ENCODE assay signal across 1 cellular context in the genomic region with DNA sequence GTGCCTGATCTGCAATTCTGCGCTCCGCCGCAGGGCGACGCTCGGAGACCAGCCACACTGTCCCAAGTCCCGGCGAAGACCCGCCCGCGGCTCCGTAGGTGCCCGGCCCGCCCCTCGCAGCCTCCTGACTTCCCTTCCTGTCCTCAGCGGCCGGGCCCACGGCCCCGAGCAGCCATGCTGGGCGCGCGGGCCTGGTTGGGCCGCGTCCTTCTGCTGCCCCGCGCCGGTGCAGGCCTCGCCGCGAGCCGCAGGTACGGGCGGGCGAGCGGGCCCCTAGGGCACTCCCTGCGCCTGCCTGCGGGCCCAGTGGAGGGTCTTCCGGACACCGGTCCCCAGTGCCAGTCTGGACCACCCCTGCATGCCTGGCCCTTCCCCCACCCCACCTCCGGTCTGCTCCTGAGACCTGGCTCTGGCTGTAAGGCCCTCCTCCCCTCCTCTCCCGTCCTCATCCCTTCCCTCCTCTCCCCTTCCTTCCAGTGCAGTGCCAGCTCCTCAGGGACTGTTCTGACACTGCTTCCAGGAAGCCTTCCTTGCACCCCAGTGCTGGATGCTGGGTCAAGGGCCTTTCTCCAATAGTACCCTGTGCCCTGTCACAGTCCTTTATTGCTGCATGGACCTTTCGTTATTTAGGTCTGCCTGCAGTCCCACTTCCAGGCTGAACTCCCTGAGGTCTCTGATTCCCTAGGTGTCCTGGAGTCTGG.
TF ChIP-seq lines count a peak whose summit lies in the region.

A gene (plus strand): TSS at position 140 of the 701 bp plus-strand sequence. CDS start 35 bp downstream, at position 175.

TF ChIP-seq in HEK293, 187 proteins besides CTCF, POLR2A, EP300 and RAD21 (continued from another document and continues in another):
- TF ChIP-seq, protein P1, sequence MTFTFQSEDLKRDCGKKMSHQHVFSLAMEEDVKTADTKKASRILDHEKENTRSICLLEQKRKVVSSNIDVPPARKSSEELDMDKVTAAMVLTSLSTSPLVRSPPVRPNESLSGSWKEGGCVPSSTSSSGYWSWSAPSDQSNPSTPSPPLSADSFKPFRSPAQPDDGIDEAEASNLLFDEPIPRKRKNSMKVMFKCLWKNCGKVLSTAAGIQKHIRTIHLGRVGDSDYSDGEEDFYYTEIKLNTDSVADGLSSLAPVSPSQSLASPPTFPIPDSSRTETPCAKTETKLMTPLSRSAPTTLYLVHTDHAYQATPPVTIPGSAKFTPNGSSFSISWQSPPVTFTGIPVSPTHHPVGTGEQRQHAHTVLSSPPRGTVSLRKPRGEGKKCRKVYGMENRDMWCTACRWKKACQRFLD (tag by site-specific recombination; IDR thresholded peaks at IDR 0.05), result no peak
- TF ChIP-seq, protein P2, sequence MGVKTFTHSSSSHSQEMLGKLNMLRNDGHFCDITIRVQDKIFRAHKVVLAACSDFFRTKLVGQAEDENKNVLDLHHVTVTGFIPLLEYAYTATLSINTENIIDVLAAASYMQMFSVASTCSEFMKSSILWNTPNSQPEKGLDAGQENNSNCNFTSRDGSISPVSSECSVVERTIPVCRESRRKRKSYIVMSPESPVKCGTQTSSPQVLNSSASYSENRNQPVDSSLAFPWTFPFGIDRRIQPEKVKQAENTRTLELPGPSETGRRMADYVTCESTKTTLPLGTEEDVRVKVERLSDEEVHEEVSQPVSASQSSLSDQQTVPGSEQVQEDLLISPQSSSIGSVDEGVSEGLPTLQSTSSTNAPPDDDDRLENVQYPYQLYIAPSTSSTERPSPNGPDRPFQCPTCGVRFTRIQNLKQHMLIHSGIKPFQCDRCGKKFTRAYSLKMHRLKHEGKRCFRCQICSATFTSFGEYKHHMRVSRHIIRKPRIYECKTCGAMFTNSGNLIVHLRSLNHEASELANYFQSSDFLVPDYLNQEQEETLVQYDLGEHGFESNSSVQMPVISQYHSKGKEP (tag by site-specific recombination; IDR thresholded peaks at IDR 0.05), result peak; percentile 55; the same call in 1 of the 2 replicates
- TF ChIP-seq ZSCAN30 (tag by site-specific recombination; IDR thresholded peaks at IDR 0.05) (peak; percentile 94), ZNF324 (tag by site-specific recombination; IDR thresholded peaks at IDR 0.05) (no peak), EGR2 (tag by site-specific recombination; IDR thresholded peaks at IDR 0.05; ENCODE audit: low read depth) (peak; percentile 41; the same call in 1 of the 2 replicates), ZFP37 (tag by site-specific recombination; IDR thresholded peaks at IDR 0.05) (peak; percentile 24; the same call in 1 of the 2 replicates), ZNF530 (tag by site-specific recombination; IDR thresholded peaks at IDR 0.05; ENCODE audit: low read depth) (no peak), ZNF433 (tag by site-specific recombination; IDR thresholded peaks at IDR 0.05; ENCODE audit: low read depth) (no peak), ZNF138 (tag by site-specific recombination; IDR thresholded peaks at IDR 0.05; ENCODE audit: borderline replicate concordance) (no peak), ZNF549 (tag by site-specific recombination; IDR thresholded peaks at IDR 0.05) (no peak), ZNF548 (tag by site-specific recombination; IDR thresholded peaks at IDR 0.05) (no peak), HOXD13 (CRISPR knock-in tag; IDR thresholded peaks at IDR 0.05; ENCODE audit: borderline replicate concordance) (no peak), ZNF621 (tag by site-specific recombination; IDR thresholded peaks at IDR 0.05) (no peak), ZNF394 (tag by site-specific recombination; IDR thresholded peaks at IDR 0.05; ENCODE audit: borderline replicate concordance) (no peak), ZNF266 (tag by site-specific recombination; IDR thresholded peaks at IDR 0.05; ENCODE audit: low read depth) (no peak), ZNF391 (tag by site-specific recombination; IDR thresholded peaks at IDR 0.05; ENCODE audit: borderline replicate concordance, low read depth) (no peak), ZNF366 (tag by site-specific recombination; conservative IDR thresholded peaks at IDR 0.05) (no peak; the same call in 1 of the 2 replicates), KLF16 (tag by site-specific recombination; IDR thresholded peaks at IDR 0.05) (0 out of 2 replicates have a peak, but pooled peaks have one; percentile 34), ZSCAN16 (tag by site-specific recombination; IDR thresholded peaks at IDR 0.05) (0 out of 2 replicates have a peak, but pooled peaks have one; percentile 9), ZNF24 (tag by site-specific recombination; IDR thresholded peaks at IDR 0.05) (no peak), YY1 (tag by site-specific recombination; IDR thresholded peaks at IDR 0.05) (peak; percentile 80; the same call in 1 of the 2 replicates), ZNF544 (tag by site-specific recombination; IDR thresholded peaks at IDR 0.05) (no peak), ZNF830 (tag by site-specific recombination; IDR thresholded peaks at IDR 0.05; ENCODE audit: low read depth) (no peak), ZNF670 (tag by site-specific recombination; IDR thresholded peaks at IDR 0.05; ENCODE audit: low read depth) (no peak), ZNF157 (tag by site-specific recombination; IDR thresholded peaks at IDR 0.05) (no peak), ZNF221 (tag by site-specific recombination; IDR thresholded peaks at IDR 0.05; ENCODE audit: borderline replicate concordance) (peak; percentile 23; the same call in 1 of the 2 replicates), ZNF626 (tag by site-specific recombination; IDR thresholded peaks at IDR 0.05) (no peak), ZFP69B (tag by site-specific recombination; IDR thresholded peaks at IDR 0.05) (peak; percentile 79), ZNF76 (tag by site-specific recombination; IDR thresholded peaks at IDR 0.05; ENCODE audit: borderline replicate concordance, low read depth) (peak; percentile 46; the same call in 1 of the 2 replicates)
- TF ChIP-seq, protein P3, sequence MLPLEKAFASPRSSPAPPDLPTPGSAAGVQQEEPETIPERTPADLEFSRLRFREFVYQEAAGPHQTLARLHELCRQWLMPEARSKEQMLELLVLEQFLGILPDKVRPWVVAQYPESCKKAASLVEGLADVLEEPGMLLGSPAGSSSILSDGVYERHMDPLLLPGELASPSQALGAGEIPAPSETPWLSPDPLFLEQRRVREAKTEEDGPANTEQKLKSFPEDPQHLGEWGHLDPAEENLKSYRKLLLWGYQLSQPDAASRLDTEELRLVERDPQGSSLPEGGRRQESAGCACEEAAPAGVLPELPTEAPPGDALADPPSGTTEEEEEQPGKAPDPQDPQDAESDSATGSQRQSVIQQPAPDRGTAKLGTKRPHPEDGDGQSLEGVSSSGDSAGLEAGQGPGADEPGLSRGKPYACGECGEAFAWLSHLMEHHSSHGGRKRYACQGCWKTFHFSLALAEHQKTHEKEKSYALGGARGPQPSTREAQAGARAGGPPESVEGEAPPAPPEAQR (tag by site-specific recombination; IDR thresholded peaks at IDR 0.05), result no peak
- TF ChIP-seq, protein P4, sequence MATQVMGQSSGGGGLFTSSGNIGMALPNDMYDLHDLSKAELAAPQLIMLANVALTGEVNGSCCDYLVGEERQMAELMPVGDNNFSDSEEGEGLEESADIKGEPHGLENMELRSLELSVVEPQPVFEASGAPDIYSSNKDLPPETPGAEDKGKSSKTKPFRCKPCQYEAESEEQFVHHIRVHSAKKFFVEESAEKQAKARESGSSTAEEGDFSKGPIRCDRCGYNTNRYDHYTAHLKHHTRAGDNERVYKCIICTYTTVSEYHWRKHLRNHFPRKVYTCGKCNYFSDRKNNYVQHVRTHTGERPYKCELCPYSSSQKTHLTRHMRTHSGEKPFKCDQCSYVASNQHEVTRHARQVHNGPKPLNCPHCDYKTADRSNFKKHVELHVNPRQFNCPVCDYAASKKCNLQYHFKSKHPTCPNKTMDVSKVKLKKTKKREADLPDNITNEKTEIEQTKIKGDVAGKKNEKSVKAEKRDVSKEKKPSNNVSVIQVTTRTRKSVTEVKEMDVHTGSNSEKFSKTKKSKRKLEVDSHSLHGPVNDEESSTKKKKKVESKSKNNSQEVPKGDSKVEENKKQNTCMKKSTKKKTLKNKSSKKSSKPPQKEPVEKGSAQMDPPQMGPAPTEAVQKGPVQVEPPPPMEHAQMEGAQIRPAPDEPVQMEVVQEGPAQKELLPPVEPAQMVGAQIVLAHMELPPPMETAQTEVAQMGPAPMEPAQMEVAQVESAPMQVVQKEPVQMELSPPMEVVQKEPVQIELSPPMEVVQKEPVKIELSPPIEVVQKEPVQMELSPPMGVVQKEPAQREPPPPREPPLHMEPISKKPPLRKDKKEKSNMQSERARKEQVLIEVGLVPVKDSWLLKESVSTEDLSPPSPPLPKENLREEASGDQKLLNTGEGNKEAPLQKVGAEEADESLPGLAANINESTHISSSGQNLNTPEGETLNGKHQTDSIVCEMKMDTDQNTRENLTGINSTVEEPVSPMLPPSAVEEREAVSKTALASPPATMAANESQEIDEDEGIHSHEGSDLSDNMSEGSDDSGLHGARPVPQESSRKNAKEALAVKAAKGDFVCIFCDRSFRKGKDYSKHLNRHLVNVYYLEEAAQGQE (tag by site-specific recombination; IDR thresholded peaks at IDR 0.05), result 0 out of 2 replicates have a peak, but pooled peaks have one; percentile 6
- TF ChIP-seq, protein P5, sequence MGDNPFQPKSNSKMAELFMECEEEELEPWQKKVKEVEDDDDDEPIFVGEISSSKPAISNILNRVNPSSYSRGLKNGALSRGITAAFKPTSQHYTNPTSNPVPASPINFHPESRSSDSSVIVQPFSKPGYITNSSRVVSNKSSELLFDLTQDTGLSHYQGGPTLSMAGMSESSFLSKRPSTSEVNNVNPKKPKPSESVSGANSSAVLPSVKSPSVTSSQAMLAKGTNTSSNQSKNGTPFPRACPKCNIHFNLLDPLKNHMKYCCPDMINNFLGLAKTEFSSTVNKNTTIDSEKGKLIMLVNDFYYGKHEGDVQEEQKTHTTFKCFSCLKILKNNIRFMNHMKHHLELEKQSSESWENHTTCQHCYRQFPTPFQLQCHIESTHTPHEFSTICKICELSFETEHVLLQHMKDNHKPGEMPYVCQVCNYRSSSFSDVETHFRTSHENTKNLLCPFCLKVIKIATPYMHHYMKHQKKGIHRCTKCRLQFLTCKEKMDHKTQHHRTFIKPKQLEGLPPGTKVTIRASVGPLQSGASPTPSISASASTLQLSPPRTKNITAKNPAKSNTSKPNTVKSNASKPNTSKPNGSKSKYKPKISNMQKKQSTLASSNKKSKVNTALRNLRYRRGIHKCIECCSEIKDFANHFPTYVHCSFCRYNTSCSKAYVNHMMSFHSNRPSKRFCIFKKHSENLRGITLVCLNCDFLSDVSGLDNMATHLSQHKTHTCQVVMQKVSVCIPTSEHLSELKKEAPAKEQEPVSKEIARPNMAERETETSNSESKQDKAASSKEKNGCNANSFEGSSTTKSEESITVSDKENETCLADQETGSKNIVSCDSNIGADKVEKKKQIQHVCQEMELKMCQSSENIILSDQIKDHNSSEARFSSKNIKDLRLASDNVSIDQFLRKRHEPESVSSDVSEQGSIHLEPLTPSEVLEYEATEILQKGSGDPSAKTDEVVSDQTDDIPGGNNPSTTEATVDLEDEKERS (tag by site-specific recombination; IDR thresholded peaks at IDR 0.05), result no peak
- TF ChIP-seq, protein P6, sequence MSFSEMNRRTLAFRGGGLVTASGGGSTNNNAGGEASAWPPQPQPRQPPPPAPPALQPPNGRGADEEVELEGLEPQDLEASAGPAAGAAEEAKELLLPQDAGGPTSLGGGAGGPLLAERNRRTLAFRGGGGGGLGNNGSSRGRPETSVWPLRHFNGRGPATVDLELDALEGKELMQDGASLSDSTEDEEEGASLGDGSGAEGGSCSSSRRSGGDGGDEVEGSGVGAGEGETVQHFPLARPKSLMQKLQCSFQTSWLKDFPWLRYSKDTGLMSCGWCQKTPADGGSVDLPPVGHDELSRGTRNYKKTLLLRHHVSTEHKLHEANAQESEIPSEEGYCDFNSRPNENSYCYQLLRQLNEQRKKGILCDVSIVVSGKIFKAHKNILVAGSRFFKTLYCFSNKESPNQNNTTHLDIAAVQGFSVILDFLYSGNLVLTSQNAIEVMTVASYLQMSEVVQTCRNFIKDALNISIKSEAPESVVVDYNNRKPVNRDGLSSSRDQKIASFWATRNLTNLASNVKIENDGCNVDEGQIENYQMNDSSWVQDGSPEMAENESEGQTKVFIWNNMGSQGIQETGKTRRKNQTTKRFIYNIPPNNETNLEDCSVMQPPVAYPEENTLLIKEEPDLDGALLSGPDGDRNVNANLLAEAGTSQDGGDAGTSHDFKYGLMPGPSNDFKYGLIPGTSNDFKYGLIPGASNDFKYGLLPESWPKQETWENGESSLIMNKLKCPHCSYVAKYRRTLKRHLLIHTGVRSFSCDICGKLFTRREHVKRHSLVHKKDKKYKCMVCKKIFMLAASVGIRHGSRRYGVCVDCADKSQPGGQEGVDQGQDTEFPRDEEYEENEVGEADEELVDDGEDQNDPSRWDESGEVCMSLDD (tag by site-specific recombination; IDR thresholded peaks at IDR 0.05), result no peak
- TF ChIP-seq, protein P7, sequence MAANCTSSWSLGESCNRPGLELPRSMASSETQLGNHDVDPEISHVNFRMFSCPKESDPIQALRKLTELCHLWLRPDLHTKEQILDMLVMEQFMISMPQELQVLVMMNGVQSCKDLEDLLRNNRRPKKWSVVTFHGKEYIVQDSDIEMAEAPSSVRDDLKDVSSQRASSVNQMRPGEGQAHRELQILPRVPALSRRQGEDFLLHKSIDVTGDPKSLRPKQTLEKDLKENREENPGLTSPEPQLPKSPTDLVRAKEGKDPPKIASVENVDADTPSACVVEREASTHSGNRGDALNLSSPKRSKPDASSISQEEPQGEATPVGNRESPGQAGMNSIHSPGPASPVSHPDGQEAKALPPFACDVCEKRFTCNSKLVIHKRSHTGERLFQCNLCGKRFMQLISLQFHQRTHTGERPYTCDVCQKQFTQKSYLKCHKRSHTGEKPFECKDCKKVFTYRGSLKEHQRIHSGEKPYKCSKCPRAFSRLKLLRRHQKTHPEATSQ (tag by site-specific recombination; IDR thresholded peaks at IDR 0.05), result no peak
- TF ChIP-seq, protein P8, sequence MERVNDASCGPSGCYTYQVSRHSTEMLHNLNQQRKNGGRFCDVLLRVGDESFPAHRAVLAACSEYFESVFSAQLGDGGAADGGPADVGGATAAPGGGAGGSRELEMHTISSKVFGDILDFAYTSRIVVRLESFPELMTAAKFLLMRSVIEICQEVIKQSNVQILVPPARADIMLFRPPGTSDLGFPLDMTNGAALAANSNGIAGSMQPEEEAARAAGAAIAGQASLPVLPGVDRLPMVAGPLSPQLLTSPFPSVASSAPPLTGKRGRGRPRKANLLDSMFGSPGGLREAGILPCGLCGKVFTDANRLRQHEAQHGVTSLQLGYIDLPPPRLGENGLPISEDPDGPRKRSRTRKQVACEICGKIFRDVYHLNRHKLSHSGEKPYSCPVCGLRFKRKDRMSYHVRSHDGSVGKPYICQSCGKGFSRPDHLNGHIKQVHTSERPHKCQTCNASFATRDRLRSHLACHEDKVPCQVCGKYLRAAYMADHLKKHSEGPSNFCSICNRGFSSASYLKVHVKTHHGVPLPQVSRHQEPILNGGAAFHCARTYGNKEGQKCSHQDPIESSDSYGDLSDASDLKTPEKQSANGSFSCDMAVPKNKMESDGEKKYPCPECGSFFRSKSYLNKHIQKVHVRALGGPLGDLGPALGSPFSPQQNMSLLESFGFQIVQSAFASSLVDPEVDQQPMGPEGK (tag by site-specific recombination; IDR thresholded peaks at IDR 0.05), result peak; percentile 55; the same call in 1 of the 2 replicates
- TF ChIP-seq, protein P9, sequence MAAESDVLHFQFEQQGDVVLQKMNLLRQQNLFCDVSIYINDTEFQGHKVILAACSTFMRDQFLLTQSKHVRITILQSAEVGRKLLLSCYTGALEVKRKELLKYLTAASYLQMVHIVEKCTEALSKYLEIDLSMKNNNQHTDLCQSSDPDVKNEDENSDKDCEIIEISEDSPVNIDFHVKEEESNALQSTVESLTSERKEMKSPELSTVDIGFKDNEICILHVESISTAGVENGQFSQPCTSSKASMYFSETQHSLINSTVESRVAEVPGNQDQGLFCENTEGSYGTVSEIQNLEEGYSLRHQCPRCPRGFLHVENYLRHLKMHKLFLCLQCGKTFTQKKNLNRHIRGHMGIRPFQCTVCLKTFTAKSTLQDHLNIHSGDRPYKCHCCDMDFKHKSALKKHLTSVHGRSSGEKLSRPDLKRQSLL (tag by site-specific recombination; IDR thresholded peaks at IDR 0.05), result peak; percentile 25; the same call in 1 of the 2 replicates
